In the genomic region with DNA sequence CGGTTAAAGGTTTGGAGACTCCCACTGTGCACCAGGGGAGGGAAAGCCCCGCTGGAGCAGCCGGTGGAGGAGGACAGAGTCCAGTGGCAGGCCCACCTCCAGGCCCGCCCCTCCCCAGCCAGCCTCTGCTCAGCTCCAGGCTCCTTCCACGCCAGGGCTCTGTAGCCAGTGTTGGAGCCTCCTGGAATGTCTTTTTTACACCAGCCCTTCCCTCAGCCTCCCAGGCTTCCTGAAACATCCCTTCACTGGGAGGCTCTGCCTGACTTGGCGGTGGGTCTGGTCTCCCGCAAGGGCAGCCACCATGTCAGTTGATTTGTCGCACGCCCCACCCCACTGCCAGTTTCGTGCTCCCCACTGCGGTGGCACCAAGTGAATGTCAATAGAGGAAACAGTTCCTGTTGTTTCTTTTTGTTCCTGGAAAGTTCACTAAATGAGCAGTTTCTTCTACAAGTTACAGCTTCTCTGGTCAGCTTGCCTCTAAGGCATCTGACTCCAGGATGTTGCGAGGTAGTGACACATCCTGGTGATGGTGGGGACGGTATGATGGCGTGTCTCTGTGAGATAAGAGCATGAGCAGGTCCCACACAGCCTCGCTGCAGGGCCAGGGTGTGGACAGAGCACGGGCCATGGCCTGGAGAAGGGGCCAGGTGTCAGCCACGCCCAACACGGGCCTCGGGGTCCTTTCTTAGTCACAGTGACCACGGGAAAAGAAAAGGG, we compare ENCODE assay signal across 1 cellular context.
TF ChIP-seq lines count a peak whose summit lies in the region.

No MANE protein-coding gene starts in this region.

TF ChIP-seq in K562, 482 proteins besides CTCF, POLR2A, EP300 and RAD21:
- TF ChIP-seq ZNF766 (CRISPR knock-in tag; conservative IDR thresholded peaks at IDR 0.05): no peak
- TF ChIP-seq PURB (CRISPR knock-in tag; IDR thresholded peaks at IDR 0.05; ENCODE audit: low read depth): no peak
- TF ChIP-seq ZBTB17 (CRISPR knock-in tag; IDR thresholded peaks at IDR 0.05): no peak
- no peak for TF ChIP-seq L3MBTL2 (IDR thresholded peaks at IDR 0.05)
- TF ChIP-seq TBP (optimal IDR thresholded peaks at IDR 0.05; ENCODE audit: low read depth, low read length): no peak
- TF ChIP-seq, protein P1, sequence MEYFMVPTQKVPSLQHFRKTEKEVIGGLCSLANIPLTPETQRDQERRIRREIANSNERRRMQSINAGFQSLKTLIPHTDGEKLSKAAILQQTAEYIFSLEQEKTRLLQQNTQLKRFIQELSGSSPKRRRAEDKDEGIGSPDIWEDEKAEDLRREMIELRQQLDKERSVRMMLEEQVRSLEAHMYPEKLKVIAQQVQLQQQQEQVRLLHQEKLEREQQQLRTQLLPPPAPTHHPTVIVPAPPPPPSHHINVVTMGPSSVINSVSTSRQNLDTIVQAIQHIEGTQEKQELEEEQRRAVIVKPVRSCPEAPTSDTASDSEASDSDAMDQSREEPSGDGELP (CRISPR knock-in tag; IDR thresholded peaks at IDR 0.05; ENCODE audit: borderline replicate concordance): no peak
- 0 out of 2 replicates have a peak, but pooled peaks have one; percentile 6 for TF ChIP-seq CBFA2T2 (conservative IDR thresholded peaks at IDR 0.05)
- TF ChIP-seq CBFA2T3 (IDR thresholded peaks at IDR 0.05): peak; percentile 17; the same call in 1 of the 2 replicates
- no peak for TF ChIP-seq NR2C2 (CRISPR knock-in tag; IDR thresholded peaks at IDR 0.05)
- TF ChIP-seq NR2C2 (tag; IDR thresholded peaks at IDR 0.05): no peak
- TF ChIP-seq TSC22D4 (tag; IDR thresholded peaks at IDR 0.05): no peak
- TF ChIP-seq, protein P2, sequence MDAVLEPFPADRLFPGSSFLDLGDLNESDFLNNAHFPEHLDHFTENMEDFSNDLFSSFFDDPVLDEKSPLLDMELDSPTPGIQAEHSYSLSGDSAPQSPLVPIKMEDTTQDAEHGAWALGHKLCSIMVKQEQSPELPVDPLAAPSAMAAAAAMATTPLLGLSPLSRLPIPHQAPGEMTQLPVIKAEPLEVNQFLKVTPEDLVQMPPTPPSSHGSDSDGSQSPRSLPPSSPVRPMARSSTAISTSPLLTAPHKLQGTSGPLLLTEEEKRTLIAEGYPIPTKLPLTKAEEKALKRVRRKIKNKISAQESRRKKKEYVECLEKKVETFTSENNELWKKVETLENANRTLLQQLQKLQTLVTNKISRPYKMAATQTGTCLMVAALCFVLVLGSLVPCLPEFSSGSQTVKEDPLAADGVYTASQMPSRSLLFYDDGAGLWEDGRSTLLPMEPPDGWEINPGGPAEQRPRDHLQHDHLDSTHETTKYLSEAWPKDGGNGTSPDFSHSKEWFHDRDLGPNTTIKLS (IDR thresholded peaks at IDR 0.05; ENCODE audit: borderline replicate concordance, low read depth): no peak
- no peak for TF ChIP-seq MAFF (IDR thresholded peaks at IDR 0.05; ENCODE audit: low read length)
- TF ChIP-seq GATAD2B (IDR thresholded peaks at IDR 0.05; ENCODE audit: borderline replicate concordance): no peak
- TF ChIP-seq TRIM24 (IDR thresholded peaks at IDR 0.05): no peak
- TF ChIP-seq ZNF212 (CRISPR knock-in tag; IDR thresholded peaks at IDR 0.05): no peak
- 0 out of 2 replicates have a peak, but pooled peaks have one; percentile 33 for TF ChIP-seq TCF3 (CRISPR knock-in tag; IDR thresholded peaks at IDR 0.05)
- no peak for TF ChIP-seq ZBTB7A (IDR thresholded peaks at IDR 0.05; ENCODE audit: borderline replicate concordance, control insufficient read depth, low read depth, low read length)
TF ChIP-seq in K562: peak in this region for 3.
